Comparison of ENCODE assay signal across 16 cellular contexts in genomic region chr2:181858600-181858999, GRCh38. TPM values are rescaled to one million over a fixed set of nuclear protein-coding genes. Genes with fewer than 3 reads are reported as not detected.
DNase-seq lines count a peak whose midpoint lies in the region; ATAC-seq and TF ChIP-seq lines count a peak whose summit lies in the region.
"Had no signal": no experiment of that assay in that cellular context is flagged by ENCODE, and none has a peak within 500 bp of the region (broad histone marks: within the 10 kb centered on the region; RNA-seq: fewer than 3 reads in every experiment).

No MANE protein-coding gene starts in this region.

- TF ChIP-seq CTCF in mammary epithelial cell (conservative IDR thresholded peaks at IDR 0.05 in 1 of 2, IDR thresholded peaks at IDR 0.05 in 1 of 2; ENCODE audit: extremely low read depth in 1 of 2, insufficient read depth in 1 of 2, low read depth in 1 of 2, low read length in 2 of 2) = no peak
- TF ChIP-seq CTCF in suprapubic skin (IDR thresholded peaks at IDR 0.05) = no peak

- dilution Hi-C loops in mammary epithelial cell (cut with HindIII; ENCODE audit: low sequenced_read_pairs) = no loop called here

- TF ChIP-seq POLR2A in suprapubic skin (IDR thresholded peaks at IDR 0.05) = no peak

- ATAC-seq in left colon = peak; percentile 90
- no peak for ATAC-seq in activated naive CD8-positive, alpha-beta T cell treated with anti-CD3 and anti-CD28 coated beads, Interleukin-2, amount 50 U/mL, for 24 hours
- ATAC-seq: HepG2 had no signal

- in situ Hi-C loops in mammary epithelial cell (cut with MboI; ENCODE audit: low sequenced_read_pairs in 2 of 2) = no loop called here

- no peaks in the 10 kb centered on the region for H3K9me3 ChIP-seq in mammary epithelial cell (replicated peaks; ENCODE audit: insufficient read depth, low read length)
- no peaks in the 10 kb centered on the region for H3K9me3 ChIP-seq in suprapubic skin

- no peak overlapping the region for H3K4me3 ChIP-seq in mammary epithelial cell (replicated peaks in 1 of 3; ENCODE audit: insufficient read depth in 1 of 3, low read depth in 2 of 3, low read length in 3 of 3)
- H3K4me3 ChIP-seq in suprapubic skin = no peak overlapping the region

- no peaks in the 10 kb centered on the region for H3K36me3 Mint-ChIP-seq in activated naive CD8-positive, alpha-beta T cell treated with anti-CD3 and anti-CD28 coated beads, Interleukin-2, amount 50 U/mL, for 24 hours (ENCODE audit: low read depth)
- H3K36me3 Mint-ChIP-seq: CD4-positive, alpha-beta memory T cell had no signal

- CTCF ChIA-PET in mammary epithelial cell (lab: Charles Lee; ENCODE audit: low non-redundant PET) = interaction anchor here (0.6 kb wide), 1 partner anchor 34 kb away, joined by 3 read pairs; no protein-coding TSS in a partner anchor

- H3K9ac ChIP-seq in mammary epithelial cell (ENCODE audit: insufficient read depth, low read length) = no peak overlapping the region

- no peaks in the 10 kb centered on the region for H3K27me3 ChIP-seq in mammary epithelial cell (ENCODE audit: insufficient read depth, low read length)
- no peaks in the 10 kb centered on the region for H3K27me3 ChIP-seq in suprapubic skin

- H2AFZ ChIP-seq in mammary epithelial cell (ENCODE audit: low read depth, low read length) = no peak overlapping the region

- H3K4me1 Mint-ChIP-seq in activated naive CD8-positive, alpha-beta T cell treated with anti-CD3 and anti-CD28 coated beads, Interleukin-2, amount 50 U/mL, for 24 hours = no peaks in the 10 kb centered on the region
- H3K4me1 Mint-ChIP-seq: B cell; CD4-positive, alpha-beta memory T cell had no signal

- intact Hi-C loops in mammary epithelial cell (cut with micrococcal nuclease) = loop anchor here (2.0 kb wide), 1 partner anchor 34 kb away; no protein-coding TSS in a partner anchor
- intact Hi-C loops in left colon (cut with DNase I, micrococcal nuclease) = no loop called here

- BruUV-seq in mammary epithelial cell (replicated peaks; lab: Mats Ljungman, UMichigan) = no TSS peak

- H3K79me2 ChIP-seq in mammary epithelial cell (ENCODE audit: insufficient read depth, low read length) = no peaks in the 10 kb centered on the region

- no peaks in the 10 kb centered on the region for H4K20me1 ChIP-seq in mammary epithelial cell (ENCODE audit: insufficient read depth, low read length)

- H3K4me3 Mint-ChIP-seq in activated naive CD8-positive, alpha-beta T cell treated with anti-CD3 and anti-CD28 coated beads, Interleukin-2, amount 50 U/mL, for 24 hours = no peak overlapping the region
- H3K4me3 Mint-ChIP-seq: B cell; CD4-positive, alpha-beta memory T cell; HFFc6 had no signal

- no peak for TF ChIP-seq EP300 in suprapubic skin (IDR thresholded peaks at IDR 0.05)

- H3K36me3 ChIP-seq in mammary epithelial cell (ENCODE audit: insufficient read depth, low read length) (no peaks in the 10 kb centered on the region), suprapubic skin (no peaks in the 10 kb centered on the region)

- no peaks in the 10 kb centered on the region for H3K27me3 Mint-ChIP-seq in activated naive CD8-positive, alpha-beta T cell treated with anti-CD3 and anti-CD28 coated beads, Interleukin-2, amount 50 U/mL, for 24 hours

- WGBS in mammary epithelial cell (ENCODE audit: low coverage, missing lambda C conversion rate) = 86% methylated on average over 2 of the region's 2 CpGs
- 41% methylated on average over 2 of the region's 2 CpGs for WGBS in suprapubic skin

- H3K4me1 ChIP-seq in mammary epithelial cell (ENCODE audit: insufficient read depth, low read length) (peaks cover 4% of the 10 kb centered on the region), suprapubic skin (peaks cover 21% of the 10 kb centered on the region)

- no peak overlapping the region for H3K27ac ChIP-seq in mammary epithelial cell (ENCODE audit: insufficient read depth, low read depth, low read length)
- peak overlapping the region; percentile 75 for H3K27ac ChIP-seq in epithelial cell of prostate
- H3K27ac ChIP-seq in suprapubic skin = peak overlapping the region; percentile 59
- H3K27ac ChIP-seq: C4-2B had no signal

- no peak overlapping the region for H3K4me2 ChIP-seq in mammary epithelial cell (ENCODE audit: insufficient read depth, low read depth, low read length)

- H3K9me3 Mint-ChIP-seq in activated naive CD8-positive, alpha-beta T cell treated with anti-CD3 and anti-CD28 coated beads, Interleukin-2, amount 50 U/mL, for 24 hours = no peaks in the 10 kb centered on the region
- H3K9me3 Mint-ChIP-seq: CD4-positive, alpha-beta memory T cell; HFFc6 had no signal

- H3K27ac Mint-ChIP-seq in activated naive CD8-positive, alpha-beta T cell treated with anti-CD3 and anti-CD28 coated beads, Interleukin-2, amount 50 U/mL, for 24 hours = no peak overlapping the region
- H3K27ac Mint-ChIP-seq: B cell; CD4-positive, alpha-beta memory T cell; HFFc6 had no signal

- DNase-seq in mammary epithelial cell = peak; percentile 49
- DNase-seq in epithelial cell of prostate (ENCODE audit: low read depth, low spot score) = peak; percentile 59
- no peak for DNase-seq in left colon
- no peak for DNase-seq in suprapubic skin (ENCODE audit: low spot score in 2 of 2)
- no peak for DNase-seq in NAMALWA (ENCODE audit: low spot score)
- DNase-seq in SIG-M5 (lab: John Stamatoyannopoulos, UW) = no peak
- no peak for DNase-seq in activated naive CD8-positive, alpha-beta T cell treated with anti-CD3 and anti-CD28 coated beads, Interleukin-2, amount 50 U/mL, for 24 hours
- DNase-seq: CD4-positive, alpha-beta memory T cell; COR-L47; DMS153; EL; HCEC 1CT; HFFc6 had no signal

RNA-seq across cellular contexts. Expression of gene ITPRID2, which starts 32.9 kb away (rescaled TPM):
- total RNA-seq in mammary epithelial cell (100 to 1,000 TPM; 145 to 168 TPM), left colon (100 to 1,000 TPM; 287 to 367 TPM), suprapubic skin (100 to 1,000 TPM; 172 to 288 (median 242) TPM)
- 42.1 TPM for polyA plus RNA-seq in mammary epithelial cell
- polyA minus RNA-seq in mammary epithelial cell = 60.9 TPM

Comparison
In these comparisons a context has a peak if more than half of its experiments do, and no peak if none do; other contexts are left out.
1. DNase-seq: peak in mammary epithelial cell (single experiment) and epithelial cell of prostate (single experiment); none in left colon (0 of 2), suprapubic skin (0 of 2), NAMALWA (single experiment), SIG-M5 (single experiment) and activated naive CD8-positive, alpha-beta T cell treated with anti-CD3 and anti-CD28 coated beads, Interleukin-2, amount 50 U/mL, for 24 hours (single experiment).